Comparison of ENCODE assay signal across 1 cellular context in genomic region chr11:120334894-120335462, GRCh38.
TF ChIP-seq lines count a peak whose summit lies in the region.

No MANE protein-coding gene starts in this region.

TF ChIP-seq in K562, 482 proteins besides CTCF, POLR2A, EP300 and RAD21 (continued from another document):
- TF ChIP-seq ZBTB11 (CRISPR knock-in tag; IDR thresholded peaks at IDR 0.05) (no peak), ZNF76 (CRISPR knock-in tag; IDR thresholded peaks at IDR 0.05; ENCODE audit: borderline replicate concordance) (no peak), MEF2A (IDR thresholded peaks at IDR 0.05; ENCODE audit: control insufficient read depth, low read depth, low read length) (peak; percentile 90), RB1 (IDR thresholded peaks at IDR 0.05; ENCODE audit: low read depth) (no peak), ZNF347 (CRISPR knock-in tag; IDR thresholded peaks at IDR 0.05; ENCODE audit: low read depth) (no peak), SRSF7 (optimal IDR thresholded peaks at IDR 0.05; ENCODE audit: low read depth, low read length) (no peak), PML (IDR thresholded peaks at IDR 0.05; ENCODE audit: low read length) (no peak), PCBP2 (IDR thresholded peaks at IDR 0.05; ENCODE audit: low read depth, low read length, poor library complexity, severe bottlenecking) (no peak)
